9 cellular contexts compared by ENCODE assay signal in genomic region chr9:135156525-135157510, GRCh38.
A peak's percentile ranks its signal among the peaks of the same experiment; 100 is the strongest.
DNase-seq lines count a peak whose midpoint lies in the region; ATAC-seq and TF ChIP-seq lines count a peak whose summit lies in the region.
"Had no signal": no experiment of that assay in that cellular context is flagged by ENCODE, and none has a peak within 500 bp of the region (broad histone marks: within the 10 kb centered on the region; RNA-seq: fewer than 3 reads in every experiment).

No MANE protein-coding gene starts in this region.

- no peak overlapping the region for H3K27ac Mint-ChIP-seq in natural killer cell
- H3K27ac Mint-ChIP-seq: activated naive CD4-positive, alpha-beta T cell treated with anti-CD3 and anti-CD28 coated beads, Interleukin-2, amount 50 U/mL, for 24 hours had no signal

- intact Hi-C loops in natural killer cell (cut with micrococcal nuclease) = no loop called here

- no peaks in the 10 kb centered on the region for H3K4me1 ChIP-seq in liver (ENCODE audit: control insufficient read depth in 4 of 4, insufficient read depth in 4 of 4, low read length in 3 of 4)

- no peak for ATAC-seq in natural killer cell

- no peaks in the 10 kb centered on the region for H3K9me3 Mint-ChIP-seq in natural killer cell
- H3K9me3 Mint-ChIP-seq: activated naive CD4-positive, alpha-beta T cell treated with anti-CD3 and anti-CD28 coated beads, Interleukin-2, amount 50 U/mL, for 24 hours had no signal

- H3K36me3 ChIP-seq in liver (ENCODE audit: control insufficient read depth in 4 of 4, insufficient read depth in 3 of 4, low read depth in 1 of 4, low read length in 3 of 4) = no peaks in the 10 kb centered on the region

- WGBS in liver = 30% methylated on average over 20 of the region's 20 CpGs

- TF ChIP-seq RAD21 in liver (IDR thresholded peaks at IDR 0.05) = no peak

- H3K27ac ChIP-seq in liver (ENCODE audit: low read depth in 1 of 2, low read length in 2 of 2) = no peak overlapping the region

- H3K4me3 Mint-ChIP-seq in natural killer cell = no peak overlapping the region
- H3K4me3 Mint-ChIP-seq: activated naive CD4-positive, alpha-beta T cell treated with anti-CD3 and anti-CD28 coated beads, Interleukin-2, amount 50 U/mL, for 24 hours had no signal

- no peaks in the 10 kb centered on the region for H3K36me3 Mint-ChIP-seq in natural killer cell
- H3K36me3 Mint-ChIP-seq: activated naive CD4-positive, alpha-beta T cell treated with anti-CD3 and anti-CD28 coated beads, Interleukin-2, amount 50 U/mL, for 24 hours had no signal

- H3K9ac ChIP-seq in liver (ENCODE audit: low read depth in 1 of 2, low read length in 2 of 2) = no peak overlapping the region

- H3K9me3 ChIP-seq in liver (ENCODE audit: control insufficient read depth in 4 of 4, low read length in 3 of 4) = no peaks in the 10 kb centered on the region

- peaks cover 0 to 9% (median under 1%) of the 10 kb centered on the region in 4 donors for H3K27me3 ChIP-seq in liver (ENCODE audit: control insufficient read depth in 4 of 4, insufficient read depth in 4 of 4, low read length in 3 of 4)

- H3K4me1 Mint-ChIP-seq in natural killer cell = no peaks in the 10 kb centered on the region
- H3K4me1 Mint-ChIP-seq: activated naive CD4-positive, alpha-beta T cell treated with anti-CD3 and anti-CD28 coated beads, Interleukin-2, amount 50 U/mL, for 24 hours had no signal

- DNase-seq in AG20443 (ENCODE audit: low spot score) = peak; percentile 82
- peak; percentile 45 for DNase-seq in HK-2 (ENCODE audit: unreplicated experiment)
- DNase-seq in amniotic epithelial cell (ENCODE audit: low read depth) = peak; percentile 3
- no peak for DNase-seq in glomerular visceral epithelial cell (ENCODE audit: extremely low spot score)
- no peak for DNase-seq in NCI-H187 treated with DMSO at 0.1 percent for 48 hours (lab: John Stamatoyannopoulos, UW)
- no peak for DNase-seq in activated gamma-delta T cell treated with Interleukin-2 at 50 U/mL for 16 hours
- no peak for DNase-seq in natural killer cell

- no peak for TF ChIP-seq CTCF in liver (IDR thresholded peaks at IDR 0.05; ENCODE audit: low read depth, low read length, missing input control)
- no peak for TF ChIP-seq CTCF in natural killer cell (IDR thresholded peaks at IDR 0.05)

- H3K27me3 Mint-ChIP-seq in natural killer cell (ENCODE audit: low read depth in 2 of 2) = peaks cover 11% of the 10 kb centered on the region in 2 donors

- H3K4me3 ChIP-seq in liver (ENCODE audit: low read depth in 1 of 3, low read length in 3 of 3) = no peak overlapping the region

TF ChIP-seq in liver, 16 proteins besides CTCF, POLR2A, EP300 and RAD21:
- no peak for TF ChIP-seq RXRA (IDR thresholded peaks at IDR 0.05)
- peak; percentile 99 for TF ChIP-seq REST (IDR thresholded peaks at IDR 0.05)
- TF ChIP-seq FOXA1 (IDR thresholded peaks at IDR 0.05) = no peak
TF ChIP-seq in liver: peak in this region for 1.

Comparison
In these comparisons a context has a peak if more than half of its experiments do, and no peak if none do; other contexts are left out.
1. DNase-seq: peak in AG20443 (single experiment), HK-2 (single experiment) and amniotic epithelial cell (single experiment); none in glomerular visceral epithelial cell (single experiment), NCI-H187 treated with DMSO at 0.1 percent for 48 hours (single experiment), activated gamma-delta T cell treated with Interleukin-2 at 50 U/mL for 16 hours (single experiment) and natural killer cell (single experiment).